Comparison of ENCODE assay signal across 1 cellular context in genomic region chr16:89169778-89170177, GRCh38.
TF ChIP-seq lines count a peak whose summit lies in the region.

No MANE protein-coding gene starts in this region.

TF ChIP-seq in HCT116, 20 proteins besides CTCF, POLR2A, EP300 and RAD21:
- TF ChIP-seq ZBTB33 (IDR thresholded peaks at IDR 0.05; ENCODE audit: extremely low read depth, insufficient replicate concordance, low read length): no peak
- no peak for TF ChIP-seq EZH2 (IDR thresholded peaks at IDR 0.05)
- TF ChIP-seq YY1 (IDR thresholded peaks at IDR 0.05; ENCODE audit: extremely low read depth, insufficient replicate concordance, low read depth, low read length): no peak
- no peak for TF ChIP-seq FOSL1 (IDR thresholded peaks at IDR 0.05; ENCODE audit: low read depth)
- TF ChIP-seq SP1 (IDR thresholded peaks at IDR 0.05; ENCODE audit: low read depth): no peak
- TF ChIP-seq JUND (IDR thresholded peaks at IDR 0.05): no peak
- no peak for TF ChIP-seq ZFX (IDR thresholded peaks at IDR 0.05)
